Comparison of ENCODE assay signal across 10 cellular contexts in the genomic region with DNA sequence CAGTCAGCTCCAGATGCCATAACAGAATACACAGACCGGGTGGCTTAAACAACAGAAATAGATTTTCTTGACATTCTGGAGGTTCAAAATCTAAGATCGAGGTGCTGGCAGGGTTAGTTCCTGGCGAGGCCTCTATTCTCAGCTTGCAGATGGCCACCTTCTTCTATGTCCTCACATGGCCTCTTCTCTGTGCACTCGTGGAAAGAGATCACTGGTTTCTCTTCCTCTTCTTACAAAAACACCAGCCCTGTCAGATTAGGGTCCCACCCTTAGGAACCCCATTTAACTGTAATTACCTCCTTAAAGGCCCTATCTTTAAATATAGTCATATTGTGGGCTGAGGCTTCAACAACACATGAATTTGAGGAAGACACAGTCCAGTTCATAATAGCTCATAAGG. TPM values are rescaled to one million over a fixed set of nuclear protein-coding genes. Genes with fewer than 3 reads are reported as not detected.
DNase-seq lines count a peak whose midpoint lies in the region; ATAC-seq and TF ChIP-seq lines count a peak whose summit lies in the region.
"Had no signal": no experiment of that assay in that cellular context is flagged by ENCODE, and none has a peak within 500 bp of the region (broad histone marks: within the 10 kb centered on the region; RNA-seq: fewer than 3 reads in every experiment).

No MANE protein-coding gene starts in this region.

- no peaks in the 10 kb centered on the region for H3K9me3 ChIP-seq in tibial artery
- H3K9me3 ChIP-seq: Peyer's patch had no signal

- H3K27me3 ChIP-seq in tibial artery: no peaks in the 10 kb centered on the region
- H3K27me3 ChIP-seq: Peyer's patch had no signal

- H3K4me1 Mint-ChIP-seq in activated B cell treated with CpG ODN at 0.5 μM for 24 hours: peaks cover 84% of the 10 kb centered on the region

- peak overlapping the region; percentile 42 for H3K4me3 Mint-ChIP-seq in activated B cell treated with CpG ODN at 0.5 μM for 24 hours

- POLR2A ChIA-PET in activated B cell treated with CpG ODN at 0.5 μM for 24 hours (lab: Charles Lee): interaction anchor here (0.6 to 5.0 kb wide), 12 partner anchors 10 to 738 kb away, joined by 3 to 128 read pairs (median 6); a partner anchor contains a TSS

- no peak overlapping the region for H3K4me3 ChIP-seq in tibial artery
- H3K4me3 ChIP-seq: Peyer's patch had no signal

- no peaks in the 10 kb centered on the region for H3K36me3 ChIP-seq in tibial artery
- H3K36me3 ChIP-seq: Peyer's patch had no signal

- ATAC-seq in GM19452 (IDR thresholded peaks at IDR 0.05; ENCODE audit: unreplicated experiment): peak; percentile 39
- peak; percentile 38 for ATAC-seq in HG03095 (IDR thresholded peaks at IDR 0.05; ENCODE audit: unreplicated experiment)
- peak; percentile 78 for ATAC-seq in activated B cell treated with CpG ODN at 0.5 μM for 24 hours (ENCODE audit: low read depth)

- peak; percentile 31 for DNase-seq in Ammon's horn (ENCODE audit: low spot score)
- no peak for DNase-seq in activated B cell treated with CpG ODN at 0.5 μM for 24 hours
- DNase-seq in GM03348 (ENCODE audit: low spot score): no peak
- DNase-seq in islet precursor cell: no peak
- DNase-seq in NCI-H510A treated with DMSO at 0.1 percent for 48 hours (lab: John Stamatoyannopoulos, UW): no peak
- no peak for DNase-seq in tibial artery
- DNase-seq: Peyer's patch had no signal

- intact Hi-C loops in activated B cell treated with CpG ODN at 0.5 μM for 24 hours (cut with micrococcal nuclease): loop anchor here (1.0 to 2.0 kb wide), 3 partner anchors 11 to 27 kb away; a partner anchor contains a TSS
- intact Hi-C loops in tibial artery (cut with DNase I; ENCODE audit: low total_unique reads): no loop called here

- no peak overlapping the region for H3K27ac ChIP-seq in tibial artery

- TF ChIP-seq CTCF in activated B cell treated with CpG ODN at 0.5 μM for 24 hours (IDR thresholded peaks at IDR 0.05) (no peak), tibial artery (IDR thresholded peaks at IDR 0.05) (no peak)

- H3K9me3 Mint-ChIP-seq in activated B cell treated with CpG ODN at 0.5 μM for 24 hours: no peaks in the 10 kb centered on the region
- H3K9me3 Mint-ChIP-seq: natural killer cell treated with Interleukin-12 subunit alpha and Interleukin-12 subunit beta and Interleukin-15 and Interleukin-18, amount 100 ng/mL, for 72 hours had no signal

- peaks cover 0 to 52% (median 32%) of the 10 kb centered on the region in 4 donors for H3K4me1 ChIP-seq in tibial artery

- CTCF ChIA-PET in activated B cell treated with CpG ODN at 0.5 μM for 24 hours (lab: Charles Lee): interaction anchor here (1.4 kb wide), 1 partner anchor 10 kb away, joined by 3 read pairs; no protein-coding TSS in a partner anchor

- H3K27me3 Mint-ChIP-seq in activated B cell treated with CpG ODN at 0.5 μM for 24 hours: no peaks in the 10 kb centered on the region

- H3K36me3 Mint-ChIP-seq in activated B cell treated with CpG ODN at 0.5 μM for 24 hours (ENCODE audit: low read depth): no peaks in the 10 kb centered on the region
- H3K36me3 Mint-ChIP-seq: natural killer cell treated with Interleukin-12 subunit alpha and Interleukin-12 subunit beta and Interleukin-15 and Interleukin-18, amount 100 ng/mL, for 72 hours had no signal

- H3K27ac Mint-ChIP-seq in activated B cell treated with CpG ODN at 0.5 μM for 24 hours: peak overlapping the region; percentile 85

RNA-seq across cellular contexts. Expression of a gene that starts 27.0 kb away (rescaled TPM):
- 112 and 127 TPM in 2 replicates for total RNA-seq in activated B cell treated with CpG ODN at 0.5 μM for 24 hours
